ENCODE assay signal across 18 cellular contexts in genomic region chr12:115569694-115570093, GRCh38.
DNase-seq lines count a peak whose midpoint lies in the region; ATAC-seq and TF ChIP-seq lines count a peak whose summit lies in the region.
"Had no signal": no experiment of that assay in that cellular context is flagged by ENCODE, and none has a peak within 500 bp of the region (broad histone marks: within the 10 kb centered on the region; RNA-seq: fewer than 3 reads in every experiment).

No MANE protein-coding gene starts in this region.

- H3K36me3 Mint-ChIP-seq in stimulated activated naive B cell treated with anti-CD40 and anti-IgM and Interleukin-4, amounts not matched to agents 10 μg/mL and 1 μg/mL and 100 μg/mL, for 72 hours, result peaks cover 0 to 4% of the 10 kb centered on the region in 2 donors
- H3K36me3 Mint-ChIP-seq in activated CD8-positive, alpha-beta memory T cell treated with anti-CD3 and anti-CD28 coated beads, Interleukin-2, amount 10 ng/mL, durations not matched to agents 7 days and 5 days, result no peaks in the 10 kb centered on the region
- H3K36me3 Mint-ChIP-seq: IgD-negative memory B cell had no signal

- H3K4me3 Mint-ChIP-seq in stimulated activated naive B cell treated with anti-CD40 and anti-IgM and Interleukin-4, amounts not matched to agents 10 μg/mL and 1 μg/mL and 100 μg/mL, for 72 hours, result no peak overlapping the region
- no peak overlapping the region for H3K4me3 Mint-ChIP-seq in activated CD8-positive, alpha-beta memory T cell treated with anti-CD3 and anti-CD28 coated beads, Interleukin-2, amount 10 ng/mL, durations not matched to agents 7 days and 5 days
- H3K4me3 Mint-ChIP-seq: activated B cell treated with CpG ODN at 0.5 μM for 24 hours; IgD-negative memory B cell; T-helper 1 cell treated with Interleukin-12 subunit alpha and Interleukin-12 subunit beta and Interleukin-4 antibody, amounts not matched to agents 30 μg/mL and 1 μg/mL, for 36 hours had no signal

- H3K4me3 ChIP-seq in astrocyte of the spinal cord (ENCODE audit: low read depth, low read length), result peak overlapping the region; percentile 39
- H3K4me3 ChIP-seq: gastrocnemius medialis had no signal

- TF ChIP-seq CTCF in AG09319 (IDR thresholded peaks at IDR 0.05; ENCODE audit: low read depth, low read length), result peak; percentile 27
- no peak for TF ChIP-seq CTCF in astrocyte of the spinal cord (IDR thresholded peaks at IDR 0.05; ENCODE audit: low read depth, low read length)

- no peak overlapping the region for H3K27ac Mint-ChIP-seq in stimulated activated naive B cell treated with anti-CD40 and anti-IgM and Interleukin-4, amounts not matched to agents 10 μg/mL and 1 μg/mL and 100 μg/mL, for 72 hours
- no peak overlapping the region for H3K27ac Mint-ChIP-seq in activated CD8-positive, alpha-beta memory T cell treated with anti-CD3 and anti-CD28 coated beads, Interleukin-2, amount 10 ng/mL, durations not matched to agents 7 days and 5 days
- H3K27ac Mint-ChIP-seq: activated B cell treated with CpG ODN at 0.5 μM for 24 hours; activated T-helper 2 cell treated with anti-CD3 and anti-CD28 coated beads, Interferon-gamma antibody, Interleukin-2, Interleukin-4, amounts not matched to agents 10 μg/mL and 5 μg/mL and 100 μg/mL, durations not matched to agents 14 hours and 24 hours and 36 hours; IgD-negative memory B cell; T-helper 1 cell treated with Interleukin-12 subunit alpha and Interleukin-12 subunit beta and Interleukin-4 antibody, amounts not matched to agents 30 μg/mL and 1 μg/mL, for 36 hours had no signal

- CTCF ChIA-PET in activated CD8-positive, alpha-beta memory T cell treated with anti-CD3 and anti-CD28 coated beads, Interleukin-2, amount 10 ng/mL, durations not matched to agents 7 days and 5 days (lab: Charles Lee), result no interaction called here

- DNase-seq in AG09319 (ENCODE audit: extremely low read depth, low read depth) (no peak), M059J (ENCODE audit: low read depth) (peak; percentile 54), astrocyte of the spinal cord (ENCODE audit: low read depth, low spot score) (peak; percentile 22), inferior parietal cortex (ENCODE audit: extremely low spot score) (peak; percentile 17)
- DNase-seq in stimulated activated naive B cell treated with anti-CD40 and anti-IgM and Interleukin-4, amounts not matched to agents 10 μg/mL and 1 μg/mL and 100 μg/mL, for 72 hours, result no peak
- DNase-seq in activated CD8-positive, alpha-beta memory T cell treated with anti-CD3 and anti-CD28 coated beads, Interleukin-2, amount 10 ng/mL, durations not matched to agents 7 days and 5 days, result no peak
- DNase-seq: activated B cell treated with CpG ODN at 0.5 μM for 24 hours; Caco-2; gastrocnemius medialis; GDM1; NCI-H2107; NK-92 treated with Interleukin-12 subunit alpha and Interleukin-12 subunit beta, amount 100 ng/mL, for 24 hours; right cardiac atrium had no signal

- no peaks in the 10 kb centered on the region for H3K4me1 Mint-ChIP-seq in stimulated activated naive B cell treated with anti-CD40 and anti-IgM and Interleukin-4, amounts not matched to agents 10 μg/mL and 1 μg/mL and 100 μg/mL, for 72 hours
- no peaks in the 10 kb centered on the region for H3K4me1 Mint-ChIP-seq in activated CD8-positive, alpha-beta memory T cell treated with anti-CD3 and anti-CD28 coated beads, Interleukin-2, amount 10 ng/mL, durations not matched to agents 7 days and 5 days
- H3K4me1 Mint-ChIP-seq: activated B cell treated with CpG ODN at 0.5 μM for 24 hours, IgD-negative memory B cell had no signal

- no peak for ATAC-seq in HG03520 (IDR thresholded peaks at IDR 0.05; ENCODE audit: unreplicated experiment)
- ATAC-seq in stimulated activated naive B cell treated with anti-CD40 and anti-IgM and Interleukin-4, amounts not matched to agents 10 μg/mL and 1 μg/mL and 100 μg/mL, for 72 hours (replicated peaks), result no peak
- no peak for ATAC-seq in activated CD8-positive, alpha-beta memory T cell treated with anti-CD3 and anti-CD28 coated beads, Interleukin-2, amount 10 ng/mL, durations not matched to agents 7 days and 5 days
- no peak for ATAC-seq in HG03025 (IDR thresholded peaks at IDR 0.05; ENCODE audit: low FRiP score, unreplicated experiment)
- ATAC-seq: gastrocnemius medialis, right cardiac atrium had no signal

- peaks cover 0 to 8% of the 10 kb centered on the region in 2 donors for H3K27me3 Mint-ChIP-seq in stimulated activated naive B cell treated with anti-CD40 and anti-IgM and Interleukin-4, amounts not matched to agents 10 μg/mL and 1 μg/mL and 100 μg/mL, for 72 hours
- no peaks in the 10 kb centered on the region for H3K27me3 Mint-ChIP-seq in activated CD8-positive, alpha-beta memory T cell treated with anti-CD3 and anti-CD28 coated beads, Interleukin-2, amount 10 ng/mL, durations not matched to agents 7 days and 5 days

- H3K9me3 Mint-ChIP-seq in stimulated activated naive B cell treated with anti-CD40 and anti-IgM and Interleukin-4, amounts not matched to agents 10 μg/mL and 1 μg/mL and 100 μg/mL, for 72 hours, result peaks cover 4 to 6% of the 10 kb centered on the region in 2 donors
- peaks cover 4% of the 10 kb centered on the region for H3K9me3 Mint-ChIP-seq in activated CD8-positive, alpha-beta memory T cell treated with anti-CD3 and anti-CD28 coated beads, Interleukin-2, amount 10 ng/mL, durations not matched to agents 7 days and 5 days (ENCODE audit: low read depth)
- H3K9me3 Mint-ChIP-seq: activated T-helper 2 cell treated with anti-CD3 and anti-CD28 coated beads, Interferon-gamma antibody, Interleukin-2, Interleukin-4, amounts not matched to agents 10 μg/mL and 5 μg/mL and 100 μg/mL, durations not matched to agents 14 hours and 24 hours and 36 hours had no signal

- in situ Hi-C loops in astrocyte of the spinal cord (cut with HindIII; ENCODE audit: low sequenced_read_pairs), result no loop called here

Comparison
In these comparisons a context has a peak if more than half of its experiments do, and no peak if none do; other contexts are left out.
1. DNase-seq: peak in M059J (single experiment), astrocyte of the spinal cord (single experiment) and inferior parietal cortex (single experiment); none in AG09319 (single experiment), stimulated activated naive B cell treated with anti-CD40 and anti-IgM and Interleukin-4, amounts not matched to agents 10 μg/mL and 1 μg/mL and 100 μg/mL, for 72 hours (single experiment) and activated CD8-positive, alpha-beta memory T cell treated with anti-CD3 and anti-CD28 coated beads, Interleukin-2, amount 10 ng/mL, durations not matched to agents 7 days and 5 days (single experiment).